In the genomic region with DNA sequence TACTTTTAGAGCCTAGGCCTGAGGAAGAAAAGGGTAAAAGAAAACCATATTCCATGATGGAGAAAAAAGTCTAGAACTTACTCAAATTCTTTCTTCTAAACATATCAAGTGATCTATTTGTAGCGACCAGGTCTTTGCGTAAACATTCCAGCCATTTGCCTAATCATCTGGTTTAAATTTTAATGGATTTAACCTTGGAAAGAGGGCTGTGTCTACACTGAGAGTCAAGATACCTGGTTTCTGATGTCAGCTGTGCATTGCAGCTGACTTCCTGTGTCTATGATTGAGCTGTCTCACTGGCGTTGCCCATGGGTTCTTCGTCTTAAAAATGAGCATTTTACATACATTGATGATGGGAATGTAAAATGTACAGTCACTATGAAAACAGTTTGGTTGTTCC, we compare ENCODE assay signal across 1 cellular context.
TF ChIP-seq lines count a peak whose summit lies in the region.

No MANE protein-coding gene starts in this region.

TF ChIP-seq in HepG2, 621 proteins besides CTCF, POLR2A, EP300 and RAD21 (continued from another document and continues in another):
- TF ChIP-seq, protein P1, sequence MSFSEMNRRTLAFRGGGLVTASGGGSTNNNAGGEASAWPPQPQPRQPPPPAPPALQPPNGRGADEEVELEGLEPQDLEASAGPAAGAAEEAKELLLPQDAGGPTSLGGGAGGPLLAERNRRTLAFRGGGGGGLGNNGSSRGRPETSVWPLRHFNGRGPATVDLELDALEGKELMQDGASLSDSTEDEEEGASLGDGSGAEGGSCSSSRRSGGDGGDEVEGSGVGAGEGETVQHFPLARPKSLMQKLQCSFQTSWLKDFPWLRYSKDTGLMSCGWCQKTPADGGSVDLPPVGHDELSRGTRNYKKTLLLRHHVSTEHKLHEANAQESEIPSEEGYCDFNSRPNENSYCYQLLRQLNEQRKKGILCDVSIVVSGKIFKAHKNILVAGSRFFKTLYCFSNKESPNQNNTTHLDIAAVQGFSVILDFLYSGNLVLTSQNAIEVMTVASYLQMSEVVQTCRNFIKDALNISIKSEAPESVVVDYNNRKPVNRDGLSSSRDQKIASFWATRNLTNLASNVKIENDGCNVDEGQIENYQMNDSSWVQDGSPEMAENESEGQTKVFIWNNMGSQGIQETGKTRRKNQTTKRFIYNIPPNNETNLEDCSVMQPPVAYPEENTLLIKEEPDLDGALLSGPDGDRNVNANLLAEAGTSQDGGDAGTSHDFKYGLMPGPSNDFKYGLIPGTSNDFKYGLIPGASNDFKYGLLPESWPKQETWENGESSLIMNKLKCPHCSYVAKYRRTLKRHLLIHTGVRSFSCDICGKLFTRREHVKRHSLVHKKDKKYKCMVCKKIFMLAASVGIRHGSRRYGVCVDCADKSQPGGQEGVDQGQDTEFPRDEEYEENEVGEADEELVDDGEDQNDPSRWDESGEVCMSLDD (CRISPR knock-in tag; IDR thresholded peaks at IDR 0.05; ENCODE audit: borderline replicate concordance) = no peak
- TF ChIP-seq SIX1 (CRISPR knock-in tag; IDR thresholded peaks at IDR 0.05; ENCODE audit: borderline replicate concordance) (peak; percentile 88; the same call in 1 of the 2 replicates), SMC3 (IDR thresholded peaks at IDR 0.05; ENCODE audit: low read length) (peak; percentile 20; the same call in 1 of the 2 replicates), TBX2 (CRISPR knock-in tag; IDR thresholded peaks at IDR 0.05; ENCODE audit: borderline replicate concordance) (peak; percentile 59; the same call in 1 of the 2 replicates), ZKSCAN8 (CRISPR knock-in tag; IDR thresholded peaks at IDR 0.05; ENCODE audit: borderline replicate concordance) (peak; percentile 90; the same call in 1 of the 2 replicates), ESRRA (CRISPR knock-in tag; IDR thresholded peaks at IDR 0.05; ENCODE audit: low read depth) (peak; percentile 90), AKAP8 (CRISPR knock-in tag; IDR thresholded peaks at IDR 0.05) (no peak), RARA (CRISPR knock-in tag; IDR thresholded peaks at IDR 0.05) (peak; percentile 84), ETV5 (CRISPR knock-in tag; IDR thresholded peaks at IDR 0.05; ENCODE audit: borderline replicate concordance) (peak; percentile 98), GATAD1 (CRISPR knock-in tag; IDR thresholded peaks at IDR 0.05) (0 out of 2 replicates have a peak, but pooled peaks have one; percentile 25), KDM1A (CRISPR knock-in tag; IDR thresholded peaks at IDR 0.05) (no peak), MED8 (CRISPR knock-in tag; IDR thresholded peaks at IDR 0.05; ENCODE audit: insufficient replicate concordance) (peak; percentile 49), CBX1 (IDR thresholded peaks at IDR 0.05; ENCODE audit: low read depth) (no peak), ZNF317 (CRISPR knock-in tag; IDR thresholded peaks at IDR 0.05) (peak; percentile 70), SIN3A (IDR thresholded peaks at IDR 0.05; ENCODE audit: borderline replicate concordance, low read depth, low read length) (0 out of 2 replicates have a peak, but pooled peaks have one; percentile 64), FOXA3 (CRISPR knock-in tag; IDR thresholded peaks at IDR 0.05) (peak; percentile 91), NBN (conservative IDR thresholded peaks at IDR 0.05) (no peak), POLR2G (IDR thresholded peaks at IDR 0.05; ENCODE audit: low read depth, low read length) (no peak)
- TF ChIP-seq, protein P2, sequence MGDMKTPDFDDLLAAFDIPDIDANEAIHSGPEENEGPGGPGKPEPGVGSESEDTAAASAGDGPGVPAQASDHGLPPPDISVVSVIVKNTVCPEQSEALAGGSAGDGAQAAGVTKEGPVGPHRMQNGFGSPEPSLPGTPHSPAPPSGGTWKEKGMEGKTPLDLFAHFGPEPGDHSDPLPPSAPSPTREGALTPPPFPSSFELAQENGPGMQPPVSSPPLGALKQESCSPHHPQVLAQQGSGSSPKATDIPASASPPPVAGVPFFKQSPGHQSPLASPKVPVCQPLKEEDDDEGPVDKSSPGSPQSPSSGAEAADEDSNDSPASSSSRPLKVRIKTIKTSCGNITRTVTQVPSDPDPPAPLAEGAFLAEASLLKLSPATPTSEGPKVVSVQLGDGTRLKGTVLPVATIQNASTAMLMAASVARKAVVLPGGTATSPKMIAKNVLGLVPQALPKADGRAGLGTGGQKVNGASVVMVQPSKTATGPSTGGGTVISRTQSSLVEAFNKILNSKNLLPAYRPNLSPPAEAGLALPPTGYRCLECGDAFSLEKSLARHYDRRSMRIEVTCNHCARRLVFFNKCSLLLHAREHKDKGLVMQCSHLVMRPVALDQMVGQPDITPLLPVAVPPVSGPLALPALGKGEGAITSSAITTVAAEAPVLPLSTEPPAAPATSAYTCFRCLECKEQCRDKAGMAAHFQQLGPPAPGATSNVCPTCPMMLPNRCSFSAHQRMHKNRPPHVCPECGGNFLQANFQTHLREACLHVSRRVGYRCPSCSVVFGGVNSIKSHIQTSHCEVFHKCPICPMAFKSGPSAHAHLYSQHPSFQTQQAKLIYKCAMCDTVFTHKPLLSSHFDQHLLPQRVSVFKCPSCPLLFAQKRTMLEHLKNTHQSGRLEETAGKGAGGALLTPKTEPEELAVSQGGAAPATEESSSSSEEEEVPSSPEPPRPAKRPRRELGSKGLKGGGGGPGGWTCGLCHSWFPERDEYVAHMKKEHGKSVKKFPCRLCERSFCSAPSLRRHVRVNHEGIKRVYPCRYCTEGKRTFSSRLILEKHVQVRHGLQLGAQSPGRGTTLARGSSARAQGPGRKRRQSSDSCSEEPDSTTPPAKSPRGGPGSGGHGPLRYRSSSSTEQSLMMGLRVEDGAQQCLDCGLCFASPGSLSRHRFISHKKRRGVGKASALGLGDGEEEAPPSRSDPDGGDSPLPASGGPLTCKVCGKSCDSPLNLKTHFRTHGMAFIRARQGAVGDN (CRISPR knock-in tag; IDR thresholded peaks at IDR 0.05) = no peak
- TF ChIP-seq, protein P3, sequence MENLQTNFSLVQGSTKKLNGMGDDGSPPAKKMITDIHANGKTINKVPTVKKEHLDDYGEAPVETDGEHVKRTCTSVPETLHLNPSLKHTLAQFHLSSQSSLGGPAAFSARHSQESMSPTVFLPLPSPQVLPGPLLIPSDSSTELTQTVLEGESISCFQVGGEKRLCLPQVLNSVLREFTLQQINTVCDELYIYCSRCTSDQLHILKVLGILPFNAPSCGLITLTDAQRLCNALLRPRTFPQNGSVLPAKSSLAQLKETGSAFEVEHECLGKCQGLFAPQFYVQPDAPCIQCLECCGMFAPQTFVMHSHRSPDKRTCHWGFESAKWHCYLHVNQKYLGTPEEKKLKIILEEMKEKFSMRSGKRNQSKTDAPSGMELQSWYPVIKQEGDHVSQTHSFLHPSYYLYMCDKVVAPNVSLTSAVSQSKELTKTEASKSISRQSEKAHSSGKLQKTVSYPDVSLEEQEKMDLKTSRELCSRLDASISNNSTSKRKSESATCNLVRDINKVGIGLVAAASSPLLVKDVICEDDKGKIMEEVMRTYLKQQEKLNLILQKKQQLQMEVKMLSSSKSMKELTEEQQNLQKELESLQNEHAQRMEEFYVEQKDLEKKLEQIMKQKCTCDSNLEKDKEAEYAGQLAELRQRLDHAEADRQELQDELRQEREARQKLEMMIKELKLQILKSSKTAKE (CRISPR knock-in tag; IDR thresholded peaks at IDR 0.05; ENCODE audit: borderline replicate concordance) = peak; percentile 77; the same call in 1 of the 2 replicates
- TF ChIP-seq, protein P4, sequence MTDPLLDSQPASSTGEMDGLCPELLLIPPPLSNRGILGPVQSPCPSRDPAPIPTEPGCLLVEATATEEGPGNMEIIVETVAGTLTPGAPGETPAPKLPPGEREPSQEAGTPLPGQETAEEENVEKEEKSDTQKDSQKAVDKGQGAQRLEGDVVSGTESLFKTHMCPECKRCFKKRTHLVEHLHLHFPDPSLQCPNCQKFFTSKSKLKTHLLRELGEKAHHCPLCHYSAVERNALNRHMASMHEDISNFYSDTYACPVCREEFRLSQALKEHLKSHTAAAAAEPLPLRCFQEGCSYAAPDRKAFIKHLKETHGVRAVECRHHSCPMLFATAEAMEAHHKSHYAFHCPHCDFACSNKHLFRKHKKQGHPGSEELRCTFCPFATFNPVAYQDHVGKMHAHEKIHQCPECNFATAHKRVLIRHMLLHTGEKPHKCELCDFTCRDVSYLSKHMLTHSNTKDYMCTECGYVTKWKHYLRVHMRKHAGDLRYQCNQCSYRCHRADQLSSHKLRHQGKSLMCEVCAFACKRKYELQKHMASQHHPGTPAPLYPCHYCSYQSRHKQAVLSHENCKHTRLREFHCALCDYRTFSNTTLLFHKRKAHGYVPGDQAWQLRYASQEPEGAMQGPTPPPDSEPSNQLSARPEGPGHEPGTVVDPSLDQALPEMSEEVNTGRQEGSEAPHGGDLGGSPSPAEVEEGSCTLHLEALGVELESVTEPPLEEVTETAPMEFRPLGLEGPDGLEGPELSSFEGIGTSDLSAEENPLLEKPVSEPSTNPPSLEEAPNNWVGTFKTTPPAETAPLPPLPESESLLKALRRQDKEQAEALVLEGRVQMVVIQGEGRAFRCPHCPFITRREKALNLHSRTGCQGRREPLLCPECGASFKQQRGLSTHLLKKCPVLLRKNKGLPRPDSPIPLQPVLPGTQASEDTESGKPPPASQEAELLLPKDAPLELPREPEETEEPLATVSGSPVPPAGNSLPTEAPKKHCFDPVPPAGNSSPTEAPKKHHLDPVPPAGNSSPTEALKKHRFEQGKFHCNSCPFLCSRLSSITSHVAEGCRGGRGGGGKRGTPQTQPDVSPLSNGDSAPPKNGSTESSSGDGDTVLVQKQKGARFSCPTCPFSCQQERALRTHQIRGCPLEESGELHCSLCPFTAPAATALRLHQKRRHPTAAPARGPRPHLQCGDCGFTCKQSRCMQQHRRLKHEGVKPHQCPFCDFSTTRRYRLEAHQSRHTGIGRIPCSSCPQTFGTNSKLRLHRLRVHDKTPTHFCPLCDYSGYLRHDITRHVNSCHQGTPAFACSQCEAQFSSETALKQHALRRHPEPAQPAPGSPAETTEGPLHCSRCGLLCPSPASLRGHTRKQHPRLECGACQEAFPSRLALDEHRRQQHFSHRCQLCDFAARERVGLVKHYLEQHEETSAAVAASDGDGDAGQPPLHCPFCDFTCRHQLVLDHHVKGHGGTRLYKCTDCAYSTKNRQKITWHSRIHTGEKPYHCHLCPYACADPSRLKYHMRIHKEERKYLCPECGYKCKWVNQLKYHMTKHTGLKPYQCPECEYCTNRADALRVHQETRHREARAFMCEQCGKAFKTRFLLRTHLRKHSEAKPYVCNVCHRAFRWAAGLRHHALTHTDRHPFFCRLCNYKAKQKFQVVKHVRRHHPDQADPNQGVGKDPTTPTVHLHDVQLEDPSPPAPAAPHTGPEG (CRISPR knock-in tag; IDR thresholded peaks at IDR 0.05) = no peak
- TF ChIP-seq, protein P5, sequence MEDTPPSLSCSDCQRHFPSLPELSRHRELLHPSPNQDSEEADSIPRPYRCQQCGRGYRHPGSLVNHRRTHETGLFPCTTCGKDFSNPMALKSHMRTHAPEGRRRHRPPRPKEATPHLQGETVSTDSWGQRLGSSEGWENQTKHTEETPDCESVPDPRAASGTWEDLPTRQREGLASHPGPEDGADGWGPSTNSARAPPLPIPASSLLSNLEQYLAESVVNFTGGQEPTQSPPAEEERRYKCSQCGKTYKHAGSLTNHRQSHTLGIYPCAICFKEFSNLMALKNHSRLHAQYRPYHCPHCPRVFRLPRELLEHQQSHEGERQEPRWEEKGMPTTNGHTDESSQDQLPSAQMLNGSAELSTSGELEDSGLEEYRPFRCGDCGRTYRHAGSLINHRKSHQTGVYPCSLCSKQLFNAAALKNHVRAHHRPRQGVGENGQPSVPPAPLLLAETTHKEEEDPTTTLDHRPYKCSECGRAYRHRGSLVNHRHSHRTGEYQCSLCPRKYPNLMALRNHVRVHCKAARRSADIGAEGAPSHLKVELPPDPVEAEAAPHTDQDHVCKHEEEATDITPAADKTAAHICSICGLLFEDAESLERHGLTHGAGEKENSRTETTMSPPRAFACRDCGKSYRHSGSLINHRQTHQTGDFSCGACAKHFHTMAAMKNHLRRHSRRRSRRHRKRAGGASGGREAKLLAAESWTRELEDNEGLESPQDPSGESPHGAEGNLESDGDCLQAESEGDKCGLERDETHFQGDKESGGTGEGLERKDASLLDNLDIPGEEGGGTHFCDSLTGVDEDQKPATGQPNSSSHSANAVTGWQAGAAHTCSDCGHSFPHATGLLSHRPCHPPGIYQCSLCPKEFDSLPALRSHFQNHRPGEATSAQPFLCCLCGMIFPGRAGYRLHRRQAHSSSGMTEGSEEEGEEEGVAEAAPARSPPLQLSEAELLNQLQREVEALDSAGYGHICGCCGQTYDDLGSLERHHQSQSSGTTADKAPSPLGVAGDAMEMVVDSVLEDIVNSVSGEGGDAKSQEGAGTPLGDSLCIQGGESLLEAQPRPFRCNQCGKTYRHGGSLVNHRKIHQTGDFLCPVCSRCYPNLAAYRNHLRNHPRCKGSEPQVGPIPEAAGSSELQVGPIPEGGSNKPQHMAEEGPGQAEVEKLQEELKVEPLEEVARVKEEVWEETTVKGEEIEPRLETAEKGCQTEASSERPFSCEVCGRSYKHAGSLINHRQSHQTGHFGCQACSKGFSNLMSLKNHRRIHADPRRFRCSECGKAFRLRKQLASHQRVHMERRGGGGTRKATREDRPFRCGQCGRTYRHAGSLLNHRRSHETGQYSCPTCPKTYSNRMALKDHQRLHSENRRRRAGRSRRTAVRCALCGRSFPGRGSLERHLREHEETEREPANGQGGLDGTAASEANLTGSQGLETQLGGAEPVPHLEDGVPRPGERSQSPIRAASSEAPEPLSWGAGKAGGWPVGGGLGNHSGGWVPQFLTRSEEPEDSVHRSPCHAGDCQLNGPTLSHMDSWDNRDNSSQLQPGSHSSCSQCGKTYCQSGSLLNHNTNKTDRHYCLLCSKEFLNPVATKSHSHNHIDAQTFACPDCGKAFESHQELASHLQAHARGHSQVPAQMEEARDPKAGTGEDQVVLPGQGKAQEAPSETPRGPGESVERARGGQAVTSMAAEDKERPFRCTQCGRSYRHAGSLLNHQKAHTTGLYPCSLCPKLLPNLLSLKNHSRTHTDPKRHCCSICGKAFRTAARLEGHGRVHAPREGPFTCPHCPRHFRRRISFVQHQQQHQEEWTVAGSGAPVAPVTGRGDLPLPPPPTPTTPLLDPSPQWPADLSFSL (CRISPR knock-in tag; IDR thresholded peaks at IDR 0.05) = no peak
- TF ChIP-seq, protein P6, sequence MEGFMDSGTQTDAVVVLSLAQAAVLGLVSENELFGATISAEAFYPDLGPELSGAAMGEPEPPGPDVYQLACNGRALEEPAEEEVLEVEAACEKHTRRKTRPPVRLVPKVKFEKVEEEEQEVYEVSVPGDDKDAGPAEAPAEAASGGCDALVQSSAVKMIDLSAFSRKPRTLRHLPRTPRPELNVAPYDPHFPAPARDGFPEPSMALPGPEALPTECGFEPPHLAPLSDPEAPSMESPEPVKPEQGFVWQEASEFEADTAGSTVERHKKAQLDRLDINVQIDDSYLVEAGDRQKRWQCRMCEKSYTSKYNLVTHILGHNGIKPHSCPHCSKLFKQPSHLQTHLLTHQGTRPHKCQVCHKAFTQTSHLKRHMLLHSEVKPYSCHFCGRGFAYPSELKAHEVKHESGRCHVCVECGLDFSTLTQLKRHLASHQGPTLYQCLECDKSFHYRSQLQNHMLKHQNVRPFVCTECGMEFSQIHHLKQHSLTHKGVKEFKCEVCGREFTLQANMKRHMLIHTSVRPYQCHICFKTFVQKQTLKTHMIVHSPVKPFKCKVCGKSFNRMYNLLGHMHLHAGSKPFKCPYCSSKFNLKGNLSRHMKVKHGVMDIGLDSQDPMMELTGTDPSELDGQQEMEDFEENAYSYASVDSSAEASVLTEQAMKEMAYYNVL (CRISPR knock-in tag; IDR thresholded peaks at IDR 0.05; ENCODE audit: borderline replicate concordance) = peak; percentile 60; the same call in 1 of the 2 replicates
- TF ChIP-seq, protein P7, sequence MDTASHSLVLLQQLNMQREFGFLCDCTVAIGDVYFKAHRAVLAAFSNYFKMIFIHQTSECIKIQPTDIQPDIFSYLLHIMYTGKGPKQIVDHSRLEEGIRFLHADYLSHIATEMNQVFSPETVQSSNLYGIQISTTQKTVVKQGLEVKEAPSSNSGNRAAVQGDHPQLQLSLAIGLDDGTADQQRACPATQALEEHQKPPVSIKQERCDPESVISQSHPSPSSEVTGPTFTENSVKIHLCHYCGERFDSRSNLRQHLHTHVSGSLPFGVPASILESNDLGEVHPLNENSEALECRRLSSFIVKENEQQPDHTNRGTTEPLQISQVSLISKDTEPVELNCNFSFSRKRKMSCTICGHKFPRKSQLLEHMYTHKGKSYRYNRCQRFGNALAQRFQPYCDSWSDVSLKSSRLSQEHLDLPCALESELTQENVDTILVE (CRISPR knock-in tag; IDR thresholded peaks at IDR 0.05) = 0 out of 2 replicates have a peak, but pooled peaks have one; percentile 41
